ENCODE assay signal across 2 cellular contexts in genomic region chr1:27052527-27052926, GRCh38.
TF ChIP-seq lines count a peak whose summit lies in the region.

No MANE protein-coding gene starts in this region.

TF ChIP-seq in IMR-90, 13 proteins besides CTCF, POLR2A, EP300 and RAD21:
- TF ChIP-seq MXI1 (IDR thresholded peaks at IDR 0.05; ENCODE audit: borderline replicate concordance, low read depth, low read length) (no peak), FOS (IDR thresholded peaks at IDR 0.05; ENCODE audit: low read depth, low read length) (no peak), USF2 (IDR thresholded peaks at IDR 0.05; ENCODE audit: low read depth, low read length) (peak; percentile 59; the same call in 1 of the 2 replicates), RCOR1 (IDR thresholded peaks at IDR 0.05; ENCODE audit: insufficient replicate concordance, low read length) (no peak), ELK1 (IDR thresholded peaks at IDR 0.05; ENCODE audit: borderline replicate concordance, low read depth, low read length) (no peak)

TF ChIP-seq in WTC11, 78 proteins besides CTCF, POLR2A, EP300 and RAD21:
- TF ChIP-seq USF2 (CRISPR knock-in tag; IDR thresholded peaks at IDR 0.05), result peak; percentile 85
- no peak for TF ChIP-seq MYBL2 (CRISPR knock-in tag; IDR thresholded peaks at IDR 0.05)
- TF ChIP-seq NR3C1 (CRISPR knock-in tag; conservative IDR thresholded peaks at IDR 0.05; ENCODE audit: low read depth), result no peak
- no peak for TF ChIP-seq CBFB (CRISPR knock-in tag; IDR thresholded peaks at IDR 0.05; ENCODE audit: low read depth)
- TF ChIP-seq HMGA2 (CRISPR knock-in tag; IDR thresholded peaks at IDR 0.05), result no peak
- TF ChIP-seq IRF2 (CRISPR knock-in tag; IDR thresholded peaks at IDR 0.05; ENCODE audit: borderline replicate concordance, low read depth), result no peak
- TF ChIP-seq E2F1 (CRISPR knock-in tag; IDR thresholded peaks at IDR 0.05), result no peak
- TF ChIP-seq USF1 (CRISPR knock-in tag; IDR thresholded peaks at IDR 0.05), result peak; percentile 78
- no peak for TF ChIP-seq STAT6 (CRISPR knock-in tag; conservative IDR thresholded peaks at IDR 0.05; ENCODE audit: low read depth)
- peak; percentile 75 for TF ChIP-seq NFYB (CRISPR knock-in tag; conservative IDR thresholded peaks at IDR 0.05; ENCODE audit: low read depth)
- TF ChIP-seq E2F4 (CRISPR knock-in tag; IDR thresholded peaks at IDR 0.05; ENCODE audit: borderline replicate concordance, low read depth), result no peak
- no peak for TF ChIP-seq ZBTB21 (CRISPR knock-in tag; IDR thresholded peaks at IDR 0.05; ENCODE audit: borderline replicate concordance)
- no peak for TF ChIP-seq ZNF425 (CRISPR knock-in tag; conservative IDR thresholded peaks at IDR 0.05)
- no peak for TF ChIP-seq PREB (CRISPR knock-in tag; IDR thresholded peaks at IDR 0.05; ENCODE audit: borderline replicate concordance)
- no peak for TF ChIP-seq ETV6 (CRISPR knock-in tag; IDR thresholded peaks at IDR 0.05)
- no peak for TF ChIP-seq ATF3 (CRISPR knock-in tag; conservative IDR thresholded peaks at IDR 0.05)
- no peak for TF ChIP-seq NFATC4 (CRISPR knock-in tag; IDR thresholded peaks at IDR 0.05)
- TF ChIP-seq ZNF121 (CRISPR knock-in tag; IDR thresholded peaks at IDR 0.05), result no peak
